In genomic region chr6:39210437-39210836, GRCh38 we compare ENCODE assay signal across 23 cellular contexts. TPM values are rescaled to one million over a fixed set of nuclear protein-coding genes. Genes with fewer than 3 reads are reported as not detected.
A peak's percentile ranks its signal among the peaks of the same experiment; 100 is the strongest.
DNase-seq lines count a peak whose midpoint lies in the region; TF ChIP-seq lines count a peak whose summit lies in the region.
"Had no signal": no experiment of that assay in that cellular context is flagged by ENCODE, and none has a peak within 500 bp of the region (broad histone marks: within the 10 kb centered on the region; RNA-seq: fewer than 3 reads in every experiment).

No MANE protein-coding gene starts in this region.

- no peak overlapping the region for H2BK120ac ChIP-seq in mesendoderm (ENCODE audit: low read depth, low read length)

- no peak overlapping the region for H3K23ac ChIP-seq in mesendoderm (ENCODE audit: low read length)

- H3K4me3 Mint-ChIP-seq in neural progenitor cell: no peak overlapping the region
- H3K4me3 Mint-ChIP-seq: CD8-positive, alpha-beta T cell had no signal

- peak overlapping the region; percentile 38 for H3K56ac ChIP-seq in mesendoderm (ENCODE audit: low read length)

- peaks cover 97% of the 10 kb centered on the region for H3K79me2 ChIP-seq in PC-9 (ENCODE audit: low read depth)
- peaks cover 39% of the 10 kb centered on the region for H3K79me2 ChIP-seq in mesendoderm (ENCODE audit: control insufficient read depth, insufficient read depth, low read length)
- no peaks in the 10 kb centered on the region for H3K79me2 ChIP-seq in neural progenitor cell (ENCODE audit: low read depth)

- no peak overlapping the region for H3K9ac ChIP-seq in mesendoderm (ENCODE audit: low read length)
- H3K9ac ChIP-seq in neural progenitor cell: no peak overlapping the region

- no CpG with 5 or more reads among the region's 5 CpGs for WGBS in mesendoderm (ENCODE audit: extremely low coverage, insufficient coverage, low lambda C conversion rate)

- H3K4me2 ChIP-seq in PC-9 (peak overlapping the region; percentile 51), mesendoderm (ENCODE audit: low read length) (no peak overlapping the region), neural progenitor cell (no peak overlapping the region)

- H3K4me1 Mint-ChIP-seq in neural progenitor cell: peaks cover 28% of the 10 kb centered on the region

- peaks cover under 1% of the 10 kb centered on the region; the same call in 1 of the 2 replicates for H4K20me1 ChIP-seq in PC-9 (ENCODE audit: insufficient read depth)
- H4K20me1 ChIP-seq in neural progenitor cell (ENCODE audit: low read depth): no peaks in the 10 kb centered on the region

- no peaks in the 10 kb centered on the region for H3K9me3 Mint-ChIP-seq in neural progenitor cell
- H3K9me3 Mint-ChIP-seq: CD8-positive, alpha-beta T cell had no signal

- H3K27ac ChIP-seq in HEK293 (ENCODE audit: extremely low read depth, low read depth, low read length) (no peak overlapping the region), PC-9 (peak overlapping the region; percentile 63), mesendoderm (ENCODE audit: low read depth, low read length) (no peak overlapping the region), neural progenitor cell (no peak overlapping the region)
- H3K27ac ChIP-seq: cardiac muscle cell had no signal

- TF ChIP-seq CTCF in HEK293 (tag by site-specific recombination; IDR thresholded peaks at IDR 0.05) (no peak), PC-9 (conservative IDR thresholded peaks at IDR 0.05) (no peak), neural progenitor cell (IDR thresholded peaks at IDR 0.05) (no peak)

- no peak overlapping the region for H2AK5ac ChIP-seq in mesendoderm (ENCODE audit: low read length)

- H3K79me1 ChIP-seq in mesendoderm (ENCODE audit: low read length): peaks cover 36% of the 10 kb centered on the region

- H3K36me3 Mint-ChIP-seq in neural progenitor cell: no peaks in the 10 kb centered on the region
- H3K36me3 Mint-ChIP-seq: CD8-positive, alpha-beta T cell had no signal

- H3K4me1 ChIP-seq in HEK293 (ENCODE audit: control insufficient read depth, insufficient read depth, low read length): peaks cover 7% of the 10 kb centered on the region; the same call in 1 of the 2 replicates
- peaks cover 69% of the 10 kb centered on the region for H3K4me1 ChIP-seq in PC-9 (replicated peaks; ENCODE audit: insufficient read depth)
- H3K4me1 ChIP-seq in mesendoderm (ENCODE audit: control insufficient read depth, low read depth, low read length): peaks cover 32% of the 10 kb centered on the region
- H3K4me1 ChIP-seq in neural progenitor cell: peaks cover 28% of the 10 kb centered on the region

- H3K36me3 ChIP-seq in HEK293 (ENCODE audit: control insufficient read depth in 2 of 2, insufficient read depth in 1 of 2, low read length in 2 of 2) (peaks cover 0 to 4% of the 10 kb centered on the region in 2 experiments; a peak in 1 of 3 replicates), PC-9 (ENCODE audit: low read depth) (peaks cover 8% of the 10 kb centered on the region; the same call in 1 of the 2 replicates), mesendoderm (ENCODE audit: control insufficient read depth, insufficient read depth, low read length) (peaks cover 2% of the 10 kb centered on the region), neural progenitor cell (no peaks in the 10 kb centered on the region)
- H3K36me3 ChIP-seq: cardiac muscle cell had no signal

- H3K27me3 Mint-ChIP-seq in neural progenitor cell (ENCODE audit: insufficient read depth, low read depth): peaks cover 2% of the 10 kb centered on the region

- no TSS peak for BruUV-seq in PC-9 (replicated peaks; lab: Mats Ljungman, UMichigan)

- H3K27me3 ChIP-seq in PC-9 (ENCODE audit: insufficient read depth, low read depth): no peaks in the 10 kb centered on the region
- no peaks in the 10 kb centered on the region for H3K27me3 ChIP-seq in mesendoderm (ENCODE audit: insufficient read depth, low read length, poor library complexity)
- no peaks in the 10 kb centered on the region for H3K27me3 ChIP-seq in neural progenitor cell

- H3K9me2 ChIP-seq in PC-9 (ENCODE audit: insufficient read depth): no peaks in the 10 kb centered on the region

- peak overlapping the region; percentile 0 for H3K18ac ChIP-seq in mesendoderm (ENCODE audit: low read length)

- H4K8ac ChIP-seq in mesendoderm (ENCODE audit: low read depth, low read length): no peak overlapping the region

- no peak overlapping the region for H3K27ac Mint-ChIP-seq in neural progenitor cell
- H3K27ac Mint-ChIP-seq: CD8-positive, alpha-beta T cell had no signal

- DNase-seq in AML-193 (lab: John Stamatoyannopoulos, UW): peak; percentile 33 to 59
- DNase-seq in PC-9: no peak
- no peak for DNase-seq in mesendoderm
- DNase-seq in activated CD4-positive, alpha-beta T cell treated with anti-CD3 and anti-CD28 coated beads for 1 hour: no peak
- DNase-seq in activated CD4-positive, alpha-beta T cell treated with anti-CD3 and anti-CD28 coated beads, Interleukin-2, amount 50 U/mL, for 48 hours: no peak
- no peak for DNase-seq in amygdala (lab: John Stamatoyannopoulos, UW)
- DNase-seq in neural progenitor cell (ENCODE audit: low spot score): no peak
- DNase-seq: amniotic stem cell; CD8-positive, alpha-beta T cell; dermis blood vessel endothelial cell; DMS53; head of caudate nucleus; midbrain; NCI-H1092 treated with DMSO at 0.1 percent for 48 hours; NCI-H2081; NCI-H446 treated with DMSO at 0.1 percent for 48 hours; small intestine; stimulated activated CD4-positive, alpha-beta T cell treated with anti-CD3 and anti-CD28 coated beads, Interleukin-4, amount 100 ng/mL, for 24 hours; T-helper 1 cell had no signal

- intact Hi-C loops in PC-9 (cut with micrococcal nuclease; ENCODE audit: unreplicated experiment): no loop called here

- H3K4me3 ChIP-seq in HEK293 (ENCODE audit: low read depth, low read length) (no peak overlapping the region), PC-9 (no peak overlapping the region), mesendoderm (ENCODE audit: low read length) (no peak overlapping the region), neural progenitor cell (no peak overlapping the region)
- H3K4me3 ChIP-seq: cardiac muscle cell, K562 had no signal

- H3K4ac ChIP-seq in mesendoderm (ENCODE audit: low read depth, low read length): no peak overlapping the region

- no peak overlapping the region for H4K5ac ChIP-seq in mesendoderm (ENCODE audit: low read length)

- H3F3A ChIP-seq in PC-9 (ENCODE audit: insufficient read depth, low read depth) (peaks cover 17% of the 10 kb centered on the region), neural progenitor cell (ENCODE audit: low read depth) (peaks cover 4% of the 10 kb centered on the region)

- H3K9me3 ChIP-seq in HEK293 (ENCODE audit: control insufficient read depth, insufficient read depth, low read depth, low read length) (no peaks in the 10 kb centered on the region), PC-9 (ENCODE audit: insufficient read depth, low read depth) (no peaks in the 10 kb centered on the region), neural progenitor cell (ENCODE audit: low read depth) (no peaks in the 10 kb centered on the region)

- H2AFZ ChIP-seq in PC-9 (no peak overlapping the region), neural progenitor cell (replicated peaks) (no peak overlapping the region)

- POLR2A ChIA-PET in HEK293 (lab: Yijun Ruan, JAX): no interaction called here
- POLR2A ChIA-PET in PC-9 (lab: Charles Lee; ENCODE audit: unreplicated experiment): no interaction called here

- H2BK15ac ChIP-seq in mesendoderm (replicated peaks; ENCODE audit: low read depth): no peak overlapping the region

- no peak overlapping the region for H2BK5ac ChIP-seq in mesendoderm (ENCODE audit: low read length)

- CTCF ChIA-PET in HEK293 (lab: Yijun Ruan, JAX): no interaction called here
- CTCF ChIA-PET in PC-9 (lab: Charles Lee): no interaction called here

TF ChIP-seq in HEK293, 187 proteins besides CTCF, POLR2A, EP300 and RAD21:
- no peak for TF ChIP-seq ZNF558 (tag by site-specific recombination; IDR thresholded peaks at IDR 0.05)
- 0 out of 2 replicates have a peak, but pooled peaks have one; percentile 15 for TF ChIP-seq ZSCAN16 (tag by site-specific recombination; IDR thresholded peaks at IDR 0.05)

RNA-seq across cellular contexts. Expression of gene KCNK5, which starts 18.8 kb away (rescaled TPM):
- total RNA-seq in PC-9 (2021): 11.9 and 14.3 TPM in 2 replicates
- 8.2 TPM for polyA plus RNA-seq in mesendoderm (2013, experiment 1 of 2)
- polyA plus RNA-seq in mesendoderm (2013, experiment 2 of 2): 8.3 TPM
- 5.7 and 7.3 TPM in 2 replicates for total RNA-seq in neural progenitor cell (ENCODE audit: low replicate concordance)
- total RNA-seq: endothelial cell of umbilical vein had no signal
- polyA plus RNA-seq: endothelial cell of umbilical vein had no signal

Comparison
In these comparisons a context has a peak if more than half of its experiments do, and no peak if none do; other contexts are left out.
1. DNase-seq: peak in AML-193 (2 of 2); none in PC-9 (0 of 2), mesendoderm (single experiment), activated CD4-positive, alpha-beta T cell treated with anti-CD3 and anti-CD28 coated beads for 1 hour (single experiment), activated CD4-positive, alpha-beta T cell treated with anti-CD3 and anti-CD28 coated beads, Interleukin-2, amount 50 U/mL, for 48 hours (0 of 2), amygdala (0 of 56) and neural progenitor cell (single experiment).